Comparison of ENCODE assay signal across 8 cellular contexts in genomic region chr5:43020294-43020711, GRCh38. TPM values are rescaled to one million over a fixed set of nuclear protein-coding genes. Genes with fewer than 3 reads are reported as not detected.
A peak's percentile ranks its signal among the peaks of the same experiment; 100 is the strongest.
DNase-seq lines count a peak whose midpoint lies in the region; ATAC-seq and TF ChIP-seq lines count a peak whose summit lies in the region.

No MANE protein-coding gene starts in this region.

- no peaks in the 10 kb centered on the region for H3K27me3 ChIP-seq in A673 (replicated peaks; ENCODE audit: insufficient read depth, low read depth, low read length, poor library complexity)
- peaks cover 0 to 96% (median 78%) of the 10 kb centered on the region in 45 donors for H3K27me3 ChIP-seq in dorsolateral prefrontal cortex

- ATAC-seq in GM18511 (IDR thresholded peaks at IDR 0.05; ENCODE audit: unreplicated experiment) (peak; percentile 4), HG03045 (IDR thresholded peaks at IDR 0.05; ENCODE audit: unreplicated experiment) (peak; percentile 6)

- no peak for DNase-seq in A673 (ENCODE audit: low spot score)
- peak; percentile 86 for DNase-seq in OCI-M1 (lab: John Stamatoyannopoulos, UW)
- no peak for DNase-seq in dorsolateral prefrontal cortex
- no peak for DNase-seq in SIG-M5 (lab: John Stamatoyannopoulos, UW)
- no peak for DNase-seq in GM13976 (ENCODE audit: low spot score)

- TF ChIP-seq CTCF in A673 (conservative IDR thresholded peaks at IDR 0.05; ENCODE audit: low read depth, low read length) = no peak
- peak in 2 of 56 donors; percentile 1 to 2 for TF ChIP-seq CTCF in dorsolateral prefrontal cortex (IDR thresholded peaks at IDR 0.05 in 54 of 56, conservative IDR thresholded peaks at IDR 0.05 in 2 of 56; ENCODE audit: low read depth in 1 of 56, partially characterized antibody in 56 of 56)
- TF ChIP-seq CTCF in nephron (IDR thresholded peaks at IDR 0.05; ENCODE audit: unreplicated experiment in 3 of 3) = no peak
- TF ChIP-seq CTCF in GM13976 (IDR thresholded peaks at IDR 0.05; ENCODE audit: borderline replicate concordance, control extremely low read depth, extremely low read depth, insufficient read depth, missing control alignments) = no peak

- H3K9me3 ChIP-seq in A673 (ENCODE audit: low read depth, low read length, poor library complexity, severe bottlenecking) = no peaks in the 10 kb centered on the region

- H3K9me3 Mint-ChIP-seq in nephron = no peaks in the 10 kb centered on the region

- H3K27ac Mint-ChIP-seq in nephron = no peak overlapping the region

- H3K36me3 ChIP-seq in A673 (ENCODE audit: insufficient read depth, low read length, poor library complexity, severe bottlenecking) = no peaks in the 10 kb centered on the region

- POLR2A ChIA-PET in A673 (lab: Charles Lee; ENCODE audit: low non-redundant PET) = no interaction called here

- no peaks in the 10 kb centered on the region for H3K36me3 Mint-ChIP-seq in nephron (ENCODE audit: low read depth)

- H3K4me1 Mint-ChIP-seq in nephron = peaks cover 28% of the 10 kb centered on the region

- H3K27ac ChIP-seq in A673 (ENCODE audit: low read depth, low read length, poor library complexity, severe bottlenecking) (no peak overlapping the region), dorsolateral prefrontal cortex (peak overlapping the region in 43 of 59 donors; percentile 17 to 96 (median 90))

- BruUV-seq in A673 (replicated peaks; lab: Mats Ljungman, UMichigan) = no TSS peak

- H3K27me3 Mint-ChIP-seq in nephron (ENCODE audit: low read depth) = peaks cover 97% of the 10 kb centered on the region

- in situ Hi-C loops in GM13976 (cut with MboI; ENCODE audit: low sequenced_read_pairs, unreplicated experiment) = no loop called here

- H3K4me3 ChIP-seq in A673 (ENCODE audit: low read depth, low read length, poor library complexity, severe bottlenecking) = peak overlapping the region; percentile 81
- peak overlapping the region in 56 of 59 donors; percentile 7 to 72 (median 53) for H3K4me3 ChIP-seq in dorsolateral prefrontal cortex

- peak overlapping the region; percentile 53 to 93 (median 68) for H3K4me3 Mint-ChIP-seq in nephron

- peaks cover 16% of the 10 kb centered on the region for H3K4me1 ChIP-seq in A673 (ENCODE audit: insufficient read depth, low read length, poor library complexity, severe bottlenecking)

- CTCF ChIA-PET in A673 (lab: Charles Lee) = interaction anchor here (0.7 to 1.9 kb wide), 6 partner anchors 19 to 111 kb away, joined by 3 to 7 read pairs (median 4); no protein-coding TSS in a partner anchor

- intact Hi-C loops in A673 (cut with micrococcal nuclease; ENCODE audit: unreplicated experiment) = loop anchor here (2.0 kb wide), 1 partner anchor 20 kb away; the partner anchor contains the start of gene ANXA2R
- intact Hi-C loops in dorsolateral prefrontal cortex (cut with DNase I) = no loop called here

RNA-seq across cellular contexts. Expression of gene ANXA2R, which starts 19.8 kb away (rescaled TPM):
- 1.4 and 1.9 TPM in 2 replicates for total RNA-seq in A673 (2021)
- 1 to 10 TPM in 111 of 120 experiments, under 1 TPM in 9; 0.48 to 5.2 (median 1.9) TPM for total RNA-seq in dorsolateral prefrontal cortex
